ENCODE assay signal across 8 cellular contexts in the genomic region with DNA sequence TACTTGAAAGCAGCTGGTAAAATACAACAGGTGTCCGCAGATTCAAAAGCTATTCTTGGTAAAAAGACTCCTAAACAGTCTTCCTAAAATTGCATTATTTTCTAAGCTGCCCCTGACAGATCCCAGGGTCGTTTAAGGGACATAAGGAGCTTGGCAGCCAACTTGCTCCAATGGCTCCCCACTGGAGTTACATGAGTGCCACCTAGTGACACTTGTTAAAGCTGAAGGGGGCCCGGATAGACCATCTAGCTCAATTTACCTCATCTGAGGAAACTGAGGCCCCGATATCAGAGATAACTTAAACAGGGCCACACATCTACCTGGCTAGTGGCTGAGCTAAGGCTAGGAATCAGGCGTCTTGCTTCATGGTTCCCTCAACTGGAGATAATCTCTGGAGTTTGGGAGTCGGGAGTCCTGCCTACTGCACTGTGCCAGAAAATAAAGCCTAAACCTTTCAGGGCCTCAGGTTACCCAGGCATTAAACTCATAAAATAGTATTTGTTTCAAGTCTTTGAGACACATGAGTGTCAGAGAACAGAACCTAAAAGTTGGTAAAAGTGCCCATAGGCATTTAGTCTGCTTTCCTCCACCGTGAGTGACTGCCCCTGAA. TPM values are rescaled to one million over a fixed set of nuclear protein-coding genes. Genes with fewer than 3 reads are reported as not detected.
DNase-seq lines count a peak whose midpoint lies in the region; ATAC-seq and TF ChIP-seq lines count a peak whose summit lies in the region.

No MANE protein-coding gene starts in this region.

- H2AFZ ChIP-seq in trophoblast cell (ENCODE audit: insufficient read depth, low read length, poor library complexity): no peak overlapping the region

- H2AK5ac ChIP-seq in trophoblast cell (ENCODE audit: low read length): no peak overlapping the region

- no peak overlapping the region for H2BK120ac ChIP-seq in trophoblast cell (ENCODE audit: insufficient read depth, low read length, poor library complexity)

- no peak overlapping the region for H3K27ac ChIP-seq in cardiac muscle cell
- no peak overlapping the region for H3K27ac ChIP-seq in trophoblast cell (ENCODE audit: low read depth, low read length)

- no peak overlapping the region for H2BK12ac ChIP-seq in trophoblast cell (ENCODE audit: low read length)

- no peak overlapping the region for H3K4me3 ChIP-seq in AG09309 (ENCODE audit: control insufficient read depth, low read depth, low read length)
- no peak overlapping the region for H3K4me3 ChIP-seq in cardiac muscle cell
- H3K4me3 ChIP-seq in trophoblast cell (ENCODE audit: low read depth, low read length): no peak overlapping the region

- TF ChIP-seq POLR2A in GM18505 (IDR thresholded peaks at IDR 0.05; ENCODE audit: borderline replicate concordance, extremely low read depth, insufficient read depth, insufficient read length): no peak

- H2BK5ac ChIP-seq in trophoblast cell (ENCODE audit: low read depth, low read length, poor library complexity): no peak overlapping the region

- ATAC-seq in HG03196 (IDR thresholded peaks at IDR 0.05; ENCODE audit: unreplicated experiment): peak; percentile 79
- no peak for ATAC-seq in GM18505 (IDR thresholded peaks at IDR 0.05; ENCODE audit: unreplicated experiment)

- no peak overlapping the region for H4K12ac ChIP-seq in trophoblast cell (ENCODE audit: low read depth, low read length)

- H3K27me3 ChIP-seq in cardiac muscle cell: no peaks in the 10 kb centered on the region
- H3K27me3 ChIP-seq in trophoblast cell (ENCODE audit: insufficient read depth, low read length): no peaks in the 10 kb centered on the region

- no CpG with 5 or more reads among the region's 7 CpGs for WGBS in trophoblast cell (ENCODE audit: extremely low coverage, insufficient coverage, insufficient read length)

- DNase-seq in AG09309 (ENCODE audit: low read depth) (no peak), NCI-H748 (lab: John Stamatoyannopoulos, UW; ENCODE audit: unreplicated experiment) (peak; percentile 68), cardiac muscle cell (ENCODE audit: low read depth in 1 of 2, low spot score in 1 of 2) (peak; percentile 81 to 84), trophoblast cell (peak; percentile 25 to 64)
- DNase-seq in activated naive CD4-positive, alpha-beta T cell treated with anti-CD3 and anti-CD28 coated beads, Interleukin-2, amount 50 U/mL, for 16 hours: peak; percentile 19

- no peaks in the 10 kb centered on the region for H3K79me2 ChIP-seq in trophoblast cell (ENCODE audit: control insufficient read depth, insufficient read depth, low read length, poor library complexity)

- no peak overlapping the region for H3K23ac ChIP-seq in trophoblast cell (ENCODE audit: low read length)

- TF ChIP-seq CTCF in AG09309 (IDR thresholded peaks at IDR 0.05; ENCODE audit: control insufficient read depth, insufficient read depth, low read depth, low read length, missing control alignments): peak; percentile 79
- TF ChIP-seq CTCF in GM12872 (IDR thresholded peaks at IDR 0.05; ENCODE audit: insufficient read depth, low read depth, low read length): peak; percentile 82
- peak; percentile 87 for TF ChIP-seq CTCF in cardiac muscle cell (IDR thresholded peaks at IDR 0.05; ENCODE audit: low read depth, low read length)

- H3K9ac ChIP-seq in trophoblast cell (ENCODE audit: low read length): no peak overlapping the region

- no peak overlapping the region for H3K4me2 ChIP-seq in trophoblast cell (ENCODE audit: low read length)

- H3K4me1 ChIP-seq in cardiac muscle cell (ENCODE audit: low read depth) (no peaks in the 10 kb centered on the region), trophoblast cell (ENCODE audit: control insufficient read depth in 1 of 2, insufficient read depth in 2 of 2, low read length in 2 of 2) (no peaks in the 10 kb centered on the region)

- no peaks in the 10 kb centered on the region for H3K9me3 ChIP-seq in cardiac muscle cell (ENCODE audit: low read depth)
- no peaks in the 10 kb centered on the region for H3K9me3 ChIP-seq in trophoblast cell (ENCODE audit: insufficient read depth, low read depth, low read length)

- H4K91ac ChIP-seq in trophoblast cell (ENCODE audit: low read depth, low read length): no peak overlapping the region

- no peak overlapping the region for H4K8ac ChIP-seq in trophoblast cell (ENCODE audit: low read depth, low read length)

- H3K36me3 ChIP-seq in cardiac muscle cell (no peaks in the 10 kb centered on the region), trophoblast cell (ENCODE audit: control insufficient read depth in 1 of 2, insufficient read depth in 2 of 2, low read length in 2 of 2) (no peaks in the 10 kb centered on the region)

- H3K14ac ChIP-seq in trophoblast cell (ENCODE audit: low read length): no peak overlapping the region

- no peaks in the 10 kb centered on the region for H3K79me1 ChIP-seq in trophoblast cell (ENCODE audit: low read length)

- H3K18ac ChIP-seq in trophoblast cell (ENCODE audit: low read length): no peak overlapping the region

- H3K4ac ChIP-seq in trophoblast cell (ENCODE audit: low read depth, low read length): no peak overlapping the region

RNA-seq across cellular contexts. Expression of a gene that starts 6.5 kb away (rescaled TPM):
- 19.3 and 25.2 TPM in 2 replicates for total RNA-seq in cardiac muscle cell
- 14.4 and 15.3 TPM in 2 replicates for polyA plus RNA-seq in cardiac muscle cell
- polyA plus RNA-seq in trophoblast cell (2013): 21.9 and 23.1 TPM in 2 replicates
